1 cellular context compared by ENCODE assay signal in the genomic region with DNA sequence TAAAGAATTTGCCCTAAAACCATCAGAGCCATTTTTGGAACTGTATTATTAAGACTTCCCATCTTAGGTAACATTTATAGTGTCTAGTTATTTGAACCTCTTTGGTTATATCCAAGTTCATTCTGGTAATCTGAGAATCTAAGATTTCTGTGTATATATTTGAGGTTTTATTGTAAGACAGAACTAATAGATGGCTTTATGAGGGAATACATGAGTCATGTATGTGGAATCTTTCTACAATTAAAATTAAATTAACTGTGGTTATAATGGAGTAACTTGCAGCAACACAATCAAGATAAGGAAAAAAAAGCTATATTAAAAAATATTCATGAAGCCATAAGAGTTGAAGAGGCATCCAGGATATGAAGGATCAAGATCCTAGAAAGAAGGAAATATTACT.
TF ChIP-seq lines count a peak whose summit lies in the region.

No MANE protein-coding gene starts in this region.

TF ChIP-seq in IMR-90, 13 proteins besides CTCF, POLR2A, EP300 and RAD21 (continued from another document):
- TF ChIP-seq SMC3 (IDR thresholded peaks at IDR 0.05; ENCODE audit: low read depth, low read length) (no peak), FOS (IDR thresholded peaks at IDR 0.05; ENCODE audit: low read depth, low read length) (no peak), MAZ (IDR thresholded peaks at IDR 0.05; ENCODE audit: borderline replicate concordance, low read depth, low read length) (no peak), RFX5 (IDR thresholded peaks at IDR 0.05; ENCODE audit: low read depth, low read length) (no peak)
- TF ChIP-seq, protein P1, sequence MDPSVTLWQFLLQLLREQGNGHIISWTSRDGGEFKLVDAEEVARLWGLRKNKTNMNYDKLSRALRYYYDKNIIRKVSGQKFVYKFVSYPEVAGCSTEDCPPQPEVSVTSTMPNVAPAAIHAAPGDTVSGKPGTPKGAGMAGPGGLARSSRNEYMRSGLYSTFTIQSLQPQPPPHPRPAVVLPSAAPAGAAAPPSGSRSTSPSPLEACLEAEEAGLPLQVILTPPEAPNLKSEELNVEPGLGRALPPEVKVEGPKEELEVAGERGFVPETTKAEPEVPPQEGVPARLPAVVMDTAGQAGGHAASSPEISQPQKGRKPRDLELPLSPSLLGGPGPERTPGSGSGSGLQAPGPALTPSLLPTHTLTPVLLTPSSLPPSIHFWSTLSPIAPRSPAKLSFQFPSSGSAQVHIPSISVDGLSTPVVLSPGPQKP (IDR thresholded peaks at IDR 0.05; ENCODE audit: borderline replicate concordance, low read depth, low read length): no peak
